In the genomic region with DNA sequence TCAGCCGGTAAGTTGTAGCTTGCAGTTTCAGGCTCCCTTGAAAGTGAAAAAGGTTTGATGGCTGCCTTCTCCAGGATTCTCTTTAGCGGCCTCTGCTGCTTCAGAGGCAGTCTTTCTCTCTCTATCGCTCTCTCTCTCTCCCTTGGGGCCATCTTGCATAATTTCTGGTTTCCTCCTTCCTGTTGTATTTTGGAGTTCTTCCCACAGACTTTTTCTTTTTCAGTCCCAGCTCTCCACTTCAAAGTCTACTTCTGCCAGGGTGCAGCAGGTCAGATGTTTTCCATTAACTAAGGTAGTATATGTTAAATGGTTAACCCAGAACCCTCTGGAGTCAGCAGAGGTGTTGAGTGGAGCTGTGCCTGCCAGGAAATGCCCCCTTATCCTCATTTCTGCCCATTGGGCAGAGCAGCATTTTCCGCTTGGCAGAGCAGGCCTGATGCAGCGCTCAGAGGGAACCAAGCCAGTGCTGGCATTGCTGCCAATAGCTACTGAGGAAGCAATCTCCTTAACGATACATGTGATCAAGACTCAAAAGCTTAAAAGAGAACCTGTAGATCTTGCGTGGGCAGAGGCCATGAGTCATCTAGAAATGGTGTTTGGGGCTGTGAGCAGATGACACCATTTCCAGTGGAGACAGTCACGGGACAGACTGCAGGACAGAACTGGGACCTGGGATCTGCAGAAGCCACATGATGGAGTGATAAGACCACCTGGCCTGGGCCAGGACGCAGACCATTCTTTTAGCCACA, we compare ENCODE assay signal across 1 cellular context.
TF ChIP-seq lines count a peak whose summit lies in the region.

No MANE protein-coding gene starts in this region.

TF ChIP-seq in SK-N-SH, 30 proteins besides CTCF, POLR2A, EP300 and RAD21 (continued from another document):
- TF ChIP-seq SIN3A (IDR thresholded peaks at IDR 0.05; ENCODE audit: borderline replicate concordance, low read depth, low read length) (no peak), NRF1 (IDR thresholded peaks at IDR 0.05; ENCODE audit: low read depth, low read length) (no peak), EZH2phosphoT487 (IDR thresholded peaks at IDR 0.05; ENCODE audit: borderline replicate concordance, low read depth) (no peak), GATA2 (CRISPR knock-in tag; IDR thresholded peaks at IDR 0.05) (no peak), NFIC (IDR thresholded peaks at IDR 0.05; ENCODE audit: borderline replicate concordance) (no peak), GABPA (IDR thresholded peaks at IDR 0.05; ENCODE audit: low read depth) (no peak), YY1 (IDR thresholded peaks at IDR 0.05; ENCODE audit: low read depth) (no peak), SMC3 (IDR thresholded peaks at IDR 0.05; ENCODE audit: low read depth, low read length) (no peak)
- TF ChIP-seq, protein P1, sequence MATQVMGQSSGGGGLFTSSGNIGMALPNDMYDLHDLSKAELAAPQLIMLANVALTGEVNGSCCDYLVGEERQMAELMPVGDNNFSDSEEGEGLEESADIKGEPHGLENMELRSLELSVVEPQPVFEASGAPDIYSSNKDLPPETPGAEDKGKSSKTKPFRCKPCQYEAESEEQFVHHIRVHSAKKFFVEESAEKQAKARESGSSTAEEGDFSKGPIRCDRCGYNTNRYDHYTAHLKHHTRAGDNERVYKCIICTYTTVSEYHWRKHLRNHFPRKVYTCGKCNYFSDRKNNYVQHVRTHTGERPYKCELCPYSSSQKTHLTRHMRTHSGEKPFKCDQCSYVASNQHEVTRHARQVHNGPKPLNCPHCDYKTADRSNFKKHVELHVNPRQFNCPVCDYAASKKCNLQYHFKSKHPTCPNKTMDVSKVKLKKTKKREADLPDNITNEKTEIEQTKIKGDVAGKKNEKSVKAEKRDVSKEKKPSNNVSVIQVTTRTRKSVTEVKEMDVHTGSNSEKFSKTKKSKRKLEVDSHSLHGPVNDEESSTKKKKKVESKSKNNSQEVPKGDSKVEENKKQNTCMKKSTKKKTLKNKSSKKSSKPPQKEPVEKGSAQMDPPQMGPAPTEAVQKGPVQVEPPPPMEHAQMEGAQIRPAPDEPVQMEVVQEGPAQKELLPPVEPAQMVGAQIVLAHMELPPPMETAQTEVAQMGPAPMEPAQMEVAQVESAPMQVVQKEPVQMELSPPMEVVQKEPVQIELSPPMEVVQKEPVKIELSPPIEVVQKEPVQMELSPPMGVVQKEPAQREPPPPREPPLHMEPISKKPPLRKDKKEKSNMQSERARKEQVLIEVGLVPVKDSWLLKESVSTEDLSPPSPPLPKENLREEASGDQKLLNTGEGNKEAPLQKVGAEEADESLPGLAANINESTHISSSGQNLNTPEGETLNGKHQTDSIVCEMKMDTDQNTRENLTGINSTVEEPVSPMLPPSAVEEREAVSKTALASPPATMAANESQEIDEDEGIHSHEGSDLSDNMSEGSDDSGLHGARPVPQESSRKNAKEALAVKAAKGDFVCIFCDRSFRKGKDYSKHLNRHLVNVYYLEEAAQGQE (IDR thresholded peaks at IDR 0.05; ENCODE audit: low read depth, low read length): no peak
